1 cellular context compared by ENCODE assay signal in genomic region chr3:57998366-57999283, GRCh38.
TF ChIP-seq lines count a peak whose summit lies in the region.

No MANE protein-coding gene starts in this region.

TF ChIP-seq in IMR-90, 13 proteins besides CTCF, POLR2A, EP300 and RAD21 (continued from another document):
- no peak for TF ChIP-seq NFE2L2 (IDR thresholded peaks at IDR 0.05; ENCODE audit: low read depth, low read length)
- no peak for TF ChIP-seq RCOR1 (IDR thresholded peaks at IDR 0.05; ENCODE audit: insufficient replicate concordance, low read length)
